8 cellular contexts compared by ENCODE assay signal in genomic region chr12:122469856-122470255, GRCh38. TPM values are rescaled to one million over a fixed set of nuclear protein-coding genes. Genes with fewer than 3 reads are reported as not detected.
A peak's percentile ranks its signal among the peaks of the same experiment; 100 is the strongest.
DNase-seq lines count a peak whose midpoint lies in the region; ATAC-seq and TF ChIP-seq lines count a peak whose summit lies in the region.
"Not testable (repeated sequence)": the region's sequence is repeated elsewhere in the genome, so short reads cannot be mapped to it uniquely, and the experiment has no call there.

No MANE protein-coding gene starts in this region.

- not testable (repeated sequence) for H4K20me1 ChIP-seq in neural progenitor cell (ENCODE audit: low read depth)

- peak; percentile 33; the same call in 1 of the 2 replicates for ATAC-seq in Panc1
- ATAC-seq in left lobe of liver = not testable (repeated sequence)

- H3K4me1 Mint-ChIP-seq in Caco-2 (ENCODE audit: low read depth, unreplicated experiment); neural progenitor cell; type B pancreatic cell (ENCODE audit: unreplicated experiment): not testable (repeated sequence)
- peaks cover 21% of the 10 kb centered on the region for H3K4me1 Mint-ChIP-seq in activated T-cell treated with anti-CD3 and anti-CD28 coated beads, Interleukin-2, amount 50 U/mL, for 24 hours (ENCODE audit: low read depth)
- peaks cover 18% of the 10 kb centered on the region for H3K4me1 Mint-ChIP-seq in activated naive CD4-positive, alpha-beta T cell treated with anti-CD3 and anti-CD28 coated beads, Interleukin-2, amount 50 U/mL, for 24 hours

- H3K9me3 ChIP-seq in Caco-2; Panc1 (ENCODE audit: control insufficient read depth, insufficient read depth, low read depth, low read length); neural progenitor cell (ENCODE audit: low read depth): not testable (repeated sequence)

- H3K4me3 ChIP-seq in Caco-2 (ENCODE audit: low read depth, low read length); Panc1 (ENCODE audit: low read depth in 2 of 2, low read length in 2 of 2); neural progenitor cell: not testable (repeated sequence)

- H2AFZ ChIP-seq in neural progenitor cell (replicated peaks) = not testable (repeated sequence)

- POLR2A ChIA-PET in Caco-2 (lab: Charles Lee) (interaction anchor here (1.4 kb wide), 1 partner anchor 70 kb away, joined by 3 read pairs; no protein-coding TSS in a partner anchor), Panc1 (lab: Charles Lee) (interaction anchor here (0.7 kb wide), 1 partner anchor 45 kb away, joined by 9 read pairs; no protein-coding TSS in a partner anchor)

- DNase-seq in Caco-2; Panc1 (ENCODE audit: low read depth, low spot score); neural progenitor cell (ENCODE audit: low spot score): not testable (repeated sequence)
- DNase-seq in activated T-cell treated with anti-CD3 and anti-CD28 coated beads, Interleukin-2, amount 50 U/mL, for 24 hours = peak; percentile 18
- DNase-seq in ecto neural progenitor cell (ENCODE audit: low spot score) (peak; percentile 3), left lobe of liver (ENCODE audit: low spot score) (peak; percentile 6), type B pancreatic cell (ENCODE audit: extremely low spot score, unreplicated experiment) (peak; percentile 34)

- not testable (repeated sequence) for H3K27me3 Mint-ChIP-seq in Caco-2 (ENCODE audit: insufficient read depth, unreplicated experiment); activated T-cell treated with anti-CD3 and anti-CD28 coated beads, Interleukin-2, amount 50 U/mL, for 24 hours; activated naive CD4-positive, alpha-beta T cell treated with anti-CD3 and anti-CD28 coated beads, Interleukin-2, amount 50 U/mL, for 24 hours; neural progenitor cell (ENCODE audit: insufficient read depth, low read depth); type B pancreatic cell

- H3K4me3 Mint-ChIP-seq in Caco-2 (ENCODE audit: unreplicated experiment); activated T-cell treated with anti-CD3 and anti-CD28 coated beads, Interleukin-2, amount 50 U/mL, for 24 hours; activated naive CD4-positive, alpha-beta T cell treated with anti-CD3 and anti-CD28 coated beads, Interleukin-2, amount 50 U/mL, for 24 hours; neural progenitor cell; type B pancreatic cell: not testable (repeated sequence)

- peak overlapping the region; percentile 58 for H3K27ac Mint-ChIP-seq in Caco-2 (ENCODE audit: unreplicated experiment)
- peak overlapping the region; percentile 18 for H3K27ac Mint-ChIP-seq in activated T-cell treated with anti-CD3 and anti-CD28 coated beads, Interleukin-2, amount 50 U/mL, for 24 hours
- H3K27ac Mint-ChIP-seq in activated naive CD4-positive, alpha-beta T cell treated with anti-CD3 and anti-CD28 coated beads, Interleukin-2, amount 50 U/mL, for 24 hours = peak overlapping the region; percentile 30
- H3K27ac Mint-ChIP-seq in neural progenitor cell = peak overlapping the region; percentile 82
- peak overlapping the region; percentile 67 for H3K27ac Mint-ChIP-seq in type B pancreatic cell

- not testable (repeated sequence) for H3K4me2 ChIP-seq in neural progenitor cell

- H3K9ac ChIP-seq in neural progenitor cell = not testable (repeated sequence)

- CTCF ChIA-PET in Caco-2 (lab: Charles Lee) = interaction anchor here (3.4 kb wide), 1 partner anchor 64 kb away, joined by 17 read pairs; no protein-coding TSS in a partner anchor
- CTCF ChIA-PET in Panc1 (lab: Charles Lee) = not testable (repeated sequence)

- TF ChIP-seq CTCF in Caco-2 (IDR thresholded peaks at IDR 0.05; ENCODE audit: insufficient read depth in 1 of 2, low read depth in 1 of 2, low read length in 1 of 2, severe bottlenecking in 1 of 2, unreplicated experiment in 1 of 2); Panc1 (IDR thresholded peaks at IDR 0.05); neural progenitor cell (IDR thresholded peaks at IDR 0.05); type B pancreatic cell (conservative IDR thresholded peaks at IDR 0.05): not testable (repeated sequence)

- peaks cover 46% of the 10 kb centered on the region for H3K36me3 Mint-ChIP-seq in Caco-2 (ENCODE audit: insufficient read depth, unreplicated experiment)
- peaks cover 32% of the 10 kb centered on the region for H3K36me3 Mint-ChIP-seq in activated T-cell treated with anti-CD3 and anti-CD28 coated beads, Interleukin-2, amount 50 U/mL, for 24 hours (ENCODE audit: low read depth)
- not testable (repeated sequence) for H3K36me3 Mint-ChIP-seq in activated naive CD4-positive, alpha-beta T cell treated with anti-CD3 and anti-CD28 coated beads, Interleukin-2, amount 50 U/mL, for 24 hours; neural progenitor cell; type B pancreatic cell

- H3K36me3 ChIP-seq in Caco-2 (ENCODE audit: control insufficient read depth, insufficient read depth, low read length); Panc1 (ENCODE audit: control insufficient read depth, insufficient read depth, low read length); neural progenitor cell: not testable (repeated sequence)

- H3K4me1 ChIP-seq in Caco-2 = peaks cover 29% of the 10 kb centered on the region
- H3K4me1 ChIP-seq in Panc1 (ENCODE audit: control insufficient read depth, insufficient read depth, low read length); neural progenitor cell: not testable (repeated sequence)

- H3K9me3 Mint-ChIP-seq in Caco-2 (ENCODE audit: unreplicated experiment); activated T-cell treated with anti-CD3 and anti-CD28 coated beads, Interleukin-2, amount 50 U/mL, for 24 hours; activated naive CD4-positive, alpha-beta T cell treated with anti-CD3 and anti-CD28 coated beads, Interleukin-2, amount 50 U/mL, for 24 hours; neural progenitor cell; type B pancreatic cell: not testable (repeated sequence)

- H3F3A ChIP-seq in neural progenitor cell (ENCODE audit: low read depth) = peaks cover 15% of the 10 kb centered on the region

- H3K27me3 ChIP-seq in Caco-2 (replicated peaks; ENCODE audit: control insufficient read depth, insufficient read depth, low read length); Panc1 (ENCODE audit: control insufficient read depth, insufficient read depth, low read length); neural progenitor cell: not testable (repeated sequence)

- BruUV-seq in Caco-2 (replicated peaks; lab: Mats Ljungman, UMichigan); Panc1 (replicated peaks; lab: Mats Ljungman, UMichigan): not testable (repeated sequence)

- intact Hi-C loops in Caco-2 (cut with micrococcal nuclease; ENCODE audit: unreplicated experiment); Panc1 (cut with micrococcal nuclease; ENCODE audit: unreplicated experiment): not testable (repeated sequence)

- H3K27ac ChIP-seq in Panc1 (ENCODE audit: low read length); neural progenitor cell: not testable (repeated sequence)

- in situ Hi-C loops in Panc1 (cut with HindIII; ENCODE audit: low pct_unique_long_range_greater_than_20kb, low sequenced_read_pairs) = not testable (repeated sequence)

- H3K79me2 ChIP-seq in neural progenitor cell (ENCODE audit: low read depth) = not testable (repeated sequence)

RNA-seq across cellular contexts. Expression of gene ZCCHC8, which starts 30.9 kb away (rescaled TPM):
- total RNA-seq in Caco-2 (2022) (37.5 and 40.1 TPM in 2 replicates), Panc1 (2021; ENCODE audit: unreplicated experiment) (32.5 TPM), left lobe of liver (9.9 TPM), neural progenitor cell (ENCODE audit: low replicate concordance) (34.5 and 49.1 TPM in 2 replicates), type B pancreatic cell (ENCODE audit: low replicate concordance) (27.2 and 30.4 TPM in 2 replicates)
- 16.9 TPM for polyA plus RNA-seq in Panc1 (2012; ENCODE audit: insufficient read length)

RNA-seq across cellular contexts. Expression of gene CLIP1, which starts 47.4 kb away (rescaled TPM):
- total RNA-seq in Caco-2 (2022) = 80.9 and 85.0 TPM in 2 replicates
- 117 TPM for total RNA-seq in Panc1 (2021; ENCODE audit: unreplicated experiment)
- polyA plus RNA-seq in Panc1 (2012; ENCODE audit: insufficient read length) = 52.1 TPM
- 38.9 TPM for total RNA-seq in left lobe of liver
- 38.3 and 50.8 TPM in 2 replicates for total RNA-seq in neural progenitor cell (ENCODE audit: low replicate concordance)
- 59.1 and 119 TPM in 2 replicates for total RNA-seq in type B pancreatic cell (ENCODE audit: low replicate concordance)

RNA-seq across cellular contexts. Expression of gene RSRC2, which starts 56.9 kb away (rescaled TPM):
- total RNA-seq in Caco-2 (2022) (77.9 and 79.0 TPM in 2 replicates), Panc1 (2021; ENCODE audit: unreplicated experiment) (57.8 TPM), left lobe of liver (25.2 TPM), neural progenitor cell (ENCODE audit: low replicate concordance) (156 and 248 TPM in 2 replicates), type B pancreatic cell (ENCODE audit: low replicate concordance) (78.0 and 100.0 TPM in 2 replicates)
- polyA plus RNA-seq in Panc1 (2012; ENCODE audit: insufficient read length) = 53.5 TPM

RNA-seq across cellular contexts. Expression of gene KNTC1, which starts 57.2 kb away (rescaled TPM):
- 55.8 and 57.0 TPM in 2 replicates for total RNA-seq in Caco-2 (2022)
- total RNA-seq in Panc1 (2021; ENCODE audit: unreplicated experiment) = 53.9 TPM
- polyA plus RNA-seq in Panc1 (2012; ENCODE audit: insufficient read length) = 11.4 TPM
- total RNA-seq in left lobe of liver = 2.4 TPM
- 196 and 249 TPM in 2 replicates for total RNA-seq in neural progenitor cell (ENCODE audit: low replicate concordance)
- 31.6 and 74.8 TPM in 2 replicates for total RNA-seq in type B pancreatic cell (ENCODE audit: low replicate concordance)

Comparison
In these comparisons a context has a peak if more than half of its experiments do, and no peak if none do; other contexts are left out.
1. H3K27ac Mint-ChIP-seq: peak in every context shown above with its lines; median percentile 82 in neural progenitor cell; 67 in type B pancreatic cell; 58 in Caco-2; 30 in activated naive CD4-positive, alpha-beta T cell treated with anti-CD3 and anti-CD28 coated beads, Interleukin-2, amount 50 U/mL, for 24 hours; 18 in activated T-cell treated with anti-CD3 and anti-CD28 coated beads, Interleukin-2, amount 50 U/mL, for 24 hours.